Comparison of ENCODE assay signal across 17 cellular contexts in the genomic region with DNA sequence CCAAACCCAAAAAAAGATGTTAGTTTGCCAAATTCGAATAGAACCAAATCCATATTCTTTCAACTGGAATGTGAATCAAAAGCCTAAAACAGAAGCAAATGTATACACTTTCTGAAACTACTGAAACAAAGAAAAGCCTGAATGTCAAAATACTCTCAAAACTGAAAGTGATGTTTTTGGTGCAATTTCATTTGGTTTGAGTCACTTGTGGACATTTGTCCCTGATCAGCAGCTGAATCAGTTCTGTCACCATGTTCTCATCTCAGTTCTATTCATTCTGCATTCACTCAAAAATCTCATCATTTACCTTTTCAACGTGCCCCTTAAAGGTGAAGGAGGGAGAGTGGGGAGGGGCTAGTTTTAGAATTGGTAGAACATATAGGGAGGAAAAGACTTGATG.
DNase-seq lines count a peak whose midpoint lies in the region; ATAC-seq and TF ChIP-seq lines count a peak whose summit lies in the region.
"Had no signal": no experiment of that assay in that cellular context is flagged by ENCODE, and none has a peak within 500 bp of the region (broad histone marks: within the 10 kb centered on the region; RNA-seq: fewer than 3 reads in every experiment).

No MANE protein-coding gene starts in this region.

- H3K27me3 ChIP-seq in MM.1S (replicated peaks; ENCODE audit: insufficient read depth, low read length), result no peaks in the 10 kb centered on the region
- H3K27me3 ChIP-seq in heart left ventricle, result peaks cover 0 to 20% (median 0%) of the 10 kb centered on the region in 9 donors
- no peaks in the 10 kb centered on the region for H3K27me3 ChIP-seq in upper lobe of left lung

- no peak overlapping the region for H2AFZ ChIP-seq in MM.1S (ENCODE audit: low read length)

- intact Hi-C loops in heart left ventricle (cut with DNase I) (no loop called here), Right ventricle myocardium inferior (cut with DNase I) (no loop called here)

- no peak for TF ChIP-seq EP300 in upper lobe of left lung (IDR thresholded peaks at IDR 0.05)

- no peaks in the 10 kb centered on the region for H4K20me1 ChIP-seq in MM.1S (ENCODE audit: insufficient read depth, low read length)

- H3K9ac ChIP-seq in MM.1S (ENCODE audit: low read length), result no peak overlapping the region; the same call in 1 of the 2 replicates

- H3K79me2 ChIP-seq in MM.1S (ENCODE audit: low read length), result no peaks in the 10 kb centered on the region

- H3K4me3 ChIP-seq in GM12864 (ENCODE audit: low read depth, low read length), result no peak overlapping the region
- H3K4me3 ChIP-seq in MM.1S (ENCODE audit: low read length), result peak overlapping the region; percentile 47
- H3K4me3 ChIP-seq in heart left ventricle, result no peak overlapping the region
- no peak overlapping the region for H3K4me3 ChIP-seq in upper lobe of left lung
- H3K4me3 ChIP-seq: A549 had no signal

- H3K4me1 ChIP-seq in MM.1S (ENCODE audit: low read length) (peaks cover 30% of the 10 kb centered on the region), heart left ventricle (peaks cover 0 to 4% (median 0%) of the 10 kb centered on the region in 12 donors), upper lobe of left lung (no peaks in the 10 kb centered on the region)
- H3K4me1 ChIP-seq: Caco-2 had no signal

- ATAC-seq in GM19351 (IDR thresholded peaks at IDR 0.05; ENCODE audit: unreplicated experiment) (peak; percentile 69), HG02852 (IDR thresholded peaks at IDR 0.05; ENCODE audit: unreplicated experiment) (peak; percentile 44), heart left ventricle (no peak), Right ventricle myocardium inferior (no peak), upper lobe of left lung (ENCODE audit: low FRiP score in 2 of 2) (no peak)
- ATAC-seq: A549, T-cell had no signal

- H3K9me2 ChIP-seq in MM.1S (replicated peaks; ENCODE audit: insufficient read depth, low read length), result no peaks in the 10 kb centered on the region

- DNase-seq in GM12864 (ENCODE audit: low read depth), result peak; percentile 54
- peak; percentile 70 for DNase-seq in MM.1S
- DNase-seq in heart left ventricle, result no peak
- no peak for DNase-seq in Right ventricle myocardium inferior (ENCODE audit: missing footprints)
- DNase-seq in NCI-H1092 treated with DMSO at 0.1 percent for 48 hours (lab: John Stamatoyannopoulos, UW), result no peak
- DNase-seq in upper lobe of left lung, result no peak
- DNase-seq: Caco-2, DMS53, Kasumi-1, NCI-H1436, NCI-H2029 treated with DMSO at 0.1 percent for 48 hours, NCI-H510A, T-cell, T1000 had no signal

- no peaks in the 10 kb centered on the region for H3K36me3 ChIP-seq in MM.1S (replicated peaks; ENCODE audit: insufficient read depth, low read length)
- H3K36me3 ChIP-seq in heart left ventricle, result no peaks in the 10 kb centered on the region
- H3K36me3 ChIP-seq in upper lobe of left lung, result no peaks in the 10 kb centered on the region

- H3K9me3 ChIP-seq in MM.1S (replicated peaks; ENCODE audit: insufficient read depth, low read length), result no peaks in the 10 kb centered on the region
- H3K9me3 ChIP-seq in heart left ventricle, result no peaks in the 10 kb centered on the region
- no peaks in the 10 kb centered on the region for H3K9me3 ChIP-seq in upper lobe of left lung
- H3K9me3 ChIP-seq: A549, Caco-2 had no signal

- peak overlapping the region; percentile 85 for H3K4me2 ChIP-seq in MM.1S (ENCODE audit: low read depth, low read length)
- H3K4me2 ChIP-seq: A549 had no signal

- no peak for TF ChIP-seq CTCF in GM12864 (IDR thresholded peaks at IDR 0.05; ENCODE audit: low read depth, low read length, missing control alignments)
- no peak for TF ChIP-seq CTCF in MM.1S (IDR thresholded peaks at IDR 0.05; ENCODE audit: low read length)
- TF ChIP-seq CTCF in heart left ventricle (IDR thresholded peaks at IDR 0.05), result no peak
- TF ChIP-seq CTCF in upper lobe of left lung (IDR thresholded peaks at IDR 0.05), result no peak

- TF ChIP-seq POLR2A in heart left ventricle (IDR thresholded peaks at IDR 0.05), result no peak
- TF ChIP-seq POLR2A in upper lobe of left lung (IDR thresholded peaks at IDR 0.05), result no peak

- peak overlapping the region; percentile 63; the same call in 1 of the 2 replicates for H3K27ac ChIP-seq in MM.1S (ENCODE audit: low read length)
- no peak overlapping the region for H3K27ac ChIP-seq in heart left ventricle
- no peak overlapping the region for H3K27ac ChIP-seq in upper lobe of left lung
- H3K27ac ChIP-seq: A549 had no signal

- peaks cover 12% of the 10 kb centered on the region for H3F3A ChIP-seq in MM.1S (ENCODE audit: insufficient read depth, low read length)

- WGBS in heart left ventricle, 4 donors, result 58 to 66% (median 65%) methylated on average over 2 of the region's 2 CpGs
- WGBS in upper lobe of left lung, 2 donors, result 74 to 77% methylated on average over 2 of the region's 2 CpGs

Comparison
In these comparisons a context has a peak if more than half of its experiments do, and no peak if none do; other contexts are left out.
1. DNase-seq: peak in GM12864 (single experiment) and MM.1S (single experiment); none in heart left ventricle (0 of 5), Right ventricle myocardium inferior (single experiment), NCI-H1092 treated with DMSO at 0.1 percent for 48 hours (single experiment) and upper lobe of left lung (0 of 2).
2. ATAC-seq: peak in GM19351 (single experiment) and HG02852 (single experiment); none in heart left ventricle (0 of 4), Right ventricle myocardium inferior (single experiment) and upper lobe of left lung (0 of 2).